ENCODE assay signal across 9 cellular contexts in the genomic region with DNA sequence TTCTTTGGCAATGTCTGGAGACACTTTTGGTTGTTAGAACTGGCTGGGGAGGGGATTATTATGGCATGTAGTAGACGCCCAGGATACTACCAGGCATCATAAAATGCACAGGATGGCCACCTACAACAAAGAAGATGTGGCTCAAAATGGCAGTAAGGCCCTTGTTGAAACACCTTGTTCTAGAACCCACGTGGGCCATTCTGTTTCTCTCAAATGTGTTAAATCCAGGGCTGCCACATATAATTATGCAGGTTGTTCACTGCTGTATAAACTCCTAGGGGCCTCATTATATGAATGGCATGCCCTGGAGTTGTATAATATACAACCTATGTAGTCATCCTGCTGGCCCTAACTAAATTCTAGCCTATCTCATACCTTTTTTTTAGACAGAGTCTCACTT.
"Had no signal": no experiment of that assay in that cellular context is flagged by ENCODE, and none has a peak within 500 bp of the region (broad histone marks: within the 10 kb centered on the region; RNA-seq: fewer than 3 reads in every experiment).

No MANE protein-coding gene starts in this region.

- H3K4me3 ChIP-seq: GM23248, GM23338, HAP-1 had no signal

- H3K4me2 ChIP-seq: GM23338 had no signal

- H3K27ac ChIP-seq: GM23248 had no signal

- DNase-seq: GM23248, GOT3, H7, H9, HCEC 1CT, HFFc6 had no signal

- ATAC-seq: GM23338, HCT116 had no signal

- H3K36me3 ChIP-seq: HAP-1 had no signal

- H3K9ac ChIP-seq: GM23248 had no signal

- H3K9me3 ChIP-seq: HAP-1 had no signal

- H2AFZ ChIP-seq: GM23248, GM23338 had no signal
